Comparison of ENCODE assay signal across 12 cellular contexts in the genomic region with DNA sequence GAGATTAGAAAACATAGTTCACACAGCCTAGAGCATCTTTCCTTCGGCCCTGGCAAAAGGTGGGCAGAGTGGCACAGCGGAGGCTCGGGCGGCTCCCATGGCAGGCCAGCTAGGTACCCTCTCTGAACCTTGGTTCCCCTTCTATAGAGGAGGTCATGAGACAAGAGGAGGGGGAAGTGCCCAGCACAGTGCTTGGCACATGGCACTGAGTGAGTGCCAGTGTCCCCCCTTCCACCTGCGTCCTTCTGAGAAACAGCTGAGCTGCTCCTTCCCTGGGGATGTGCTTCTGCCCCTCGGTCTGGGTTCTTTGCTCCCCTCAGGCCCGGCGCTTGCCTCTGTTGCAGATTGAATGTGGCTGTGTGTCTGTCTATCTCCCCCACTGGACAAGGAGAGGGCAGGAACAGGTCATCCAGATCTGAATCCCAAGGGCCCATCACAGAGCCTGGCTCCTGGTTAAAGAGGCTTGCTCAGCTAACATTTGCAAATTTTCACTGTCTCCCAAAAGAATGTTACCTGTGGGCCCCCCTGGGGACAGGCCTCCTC.
A peak's percentile ranks its signal among the peaks of the same experiment; 100 is the strongest.
DNase-seq lines count a peak whose midpoint lies in the region; ATAC-seq and TF ChIP-seq lines count a peak whose summit lies in the region.
"Had no signal": no experiment of that assay in that cellular context is flagged by ENCODE, and none has a peak within 500 bp of the region (broad histone marks: within the 10 kb centered on the region; RNA-seq: fewer than 3 reads in every experiment).

No MANE protein-coding gene starts in this region.

- no peak for TF ChIP-seq POLR2A in heart left ventricle (IDR thresholded peaks at IDR 0.05)

- H3K4me1 Mint-ChIP-seq in nephron (peaks cover 37% of the 10 kb centered on the region), progenitor cell of endocrine pancreas (ENCODE audit: low read depth) (peaks cover 17% of the 10 kb centered on the region)
- H3K4me1 Mint-ChIP-seq: activated CD4-positive, alpha-beta T cell treated with anti-CD3 and anti-CD28 coated beads for 36 hours had no signal

- H3K27me3 Mint-ChIP-seq in nephron (ENCODE audit: low read depth): peaks cover 56% of the 10 kb centered on the region
- H3K27me3 Mint-ChIP-seq in progenitor cell of endocrine pancreas: peaks cover 34% of the 10 kb centered on the region

- H3K36me3 Mint-ChIP-seq in nephron (ENCODE audit: low read depth) (no peaks in the 10 kb centered on the region), progenitor cell of endocrine pancreas (ENCODE audit: insufficient read depth) (no peaks in the 10 kb centered on the region)

- ATAC-seq in heart left ventricle (peak in 2 of 4 donors; percentile 19 to 33), Right ventricle myocardium superior (ENCODE audit: poor library complexity) (no peak), HG02763 (IDR thresholded peaks at IDR 0.05; ENCODE audit: unreplicated experiment) (no peak)
- ATAC-seq: activated CD4-positive, alpha-beta T cell treated with anti-CD3 and anti-CD28 coated beads for 36 hours had no signal

- H3K36me3 ChIP-seq in heart left ventricle: no peaks in the 10 kb centered on the region
- no peaks in the 10 kb centered on the region for H3K36me3 ChIP-seq in ectodermal cell (ENCODE audit: control insufficient read depth, insufficient read depth, low read length)
- H3K36me3 ChIP-seq: ovary had no signal

- H3K4me3 Mint-ChIP-seq in nephron (peak overlapping the region in 2 of 3 experiments; percentile 25 to 64), progenitor cell of endocrine pancreas (ENCODE audit: low read depth) (no peak overlapping the region)
- H3K4me3 Mint-ChIP-seq: activated CD4-positive, alpha-beta T cell treated with anti-CD3 and anti-CD28 coated beads for 36 hours had no signal

- 70 to 100% (median 72%) methylated on average over 4 to 8 of the region's 8 CpGs for WGBS in heart left ventricle, 4 donors
- 79 to 84% methylated on average over 8 of the region's 8 CpGs for WGBS in ectodermal cell, 2 experiments

- H3K27ac Mint-ChIP-seq in nephron (no peak overlapping the region), progenitor cell of endocrine pancreas (no peak overlapping the region)
- H3K27ac Mint-ChIP-seq: activated CD4-positive, alpha-beta T cell treated with anti-CD3 and anti-CD28 coated beads for 36 hours; HFFc6 had no signal

- TF ChIP-seq CTCF in heart left ventricle (IDR thresholded peaks at IDR 0.05) (no peak), nephron (IDR thresholded peaks at IDR 0.05; ENCODE audit: unreplicated experiment in 3 of 3) (no peak), progenitor cell of endocrine pancreas (IDR thresholded peaks at IDR 0.05; ENCODE audit: unreplicated experiment) (no peak)

- H3K9me3 ChIP-seq in heart left ventricle (peaks cover 0 to 5% (median 0%) of the 10 kb centered on the region in 12 donors), ectodermal cell (ENCODE audit: control insufficient read depth, low read length) (no peaks in the 10 kb centered on the region)
- H3K9me3 ChIP-seq: ovary had no signal

- intact Hi-C loops in heart left ventricle (cut with DNase I): no loop called here
- intact Hi-C loops in Right ventricle myocardium superior (cut with DNase I): no loop called here

- DNase-seq in heart left ventricle (no peak), Right ventricle myocardium superior (no peak), CD1c-positive myeloid dendritic cell (ENCODE audit: extremely low spot score) (no peak), progenitor cell of endocrine pancreas (ENCODE audit: low spot score, unreplicated experiment) (no peak), GOT3 (lab: John Stamatoyannopoulos, UW) (no peak)
- DNase-seq: AML-193, ovary had no signal

- H3K27ac ChIP-seq in heart left ventricle (peak overlapping the region in 1 of 12 donors; percentile 13), ectodermal cell (ENCODE audit: insufficient read depth, low read depth, low read length, poor library complexity, severe bottlenecking) (no peak overlapping the region)
- H3K27ac ChIP-seq: ovary had no signal

- H3K9me3 Mint-ChIP-seq in nephron: peaks cover 14% of the 10 kb centered on the region
- no peaks in the 10 kb centered on the region for H3K9me3 Mint-ChIP-seq in progenitor cell of endocrine pancreas (ENCODE audit: low read depth)
- H3K9me3 Mint-ChIP-seq: HFFc6 had no signal

- H3K4me1 ChIP-seq in heart left ventricle (peaks cover 0 to 21% (median 14%) of the 10 kb centered on the region in 12 donors), ectodermal cell (ENCODE audit: control insufficient read depth, insufficient read depth, low read length) (no peaks in the 10 kb centered on the region)

- H3K27me3 ChIP-seq in heart left ventricle: peaks cover 0 to 20% (median 0%) of the 10 kb centered on the region in 9 donors
- peaks cover 27% of the 10 kb centered on the region for H3K27me3 ChIP-seq in ectodermal cell (ENCODE audit: control insufficient read depth, insufficient read depth, low read length, poor library complexity, severe bottlenecking)
- H3K27me3 ChIP-seq: ovary had no signal

- peak overlapping the region in 7 of 12 donors; percentile 38 to 56 (median 52) for H3K4me3 ChIP-seq in heart left ventricle
- peak overlapping the region; percentile 35 for H3K4me3 ChIP-seq in ectodermal cell (ENCODE audit: insufficient read depth, low read depth, low read length)
